15 cellular contexts compared by ENCODE assay signal in genomic region chr1:62241357-62242131, GRCh38. TPM values are rescaled to one million over a fixed set of nuclear protein-coding genes. Genes with fewer than 3 reads are reported as not detected.
A peak's percentile ranks its signal among the peaks of the same experiment; 100 is the strongest.
DNase-seq lines count a peak whose midpoint lies in the region; ATAC-seq and TF ChIP-seq lines count a peak whose summit lies in the region.
"Had no signal": no experiment of that assay in that cellular context is flagged by ENCODE, and none has a peak within 500 bp of the region (broad histone marks: within the 10 kb centered on the region; RNA-seq: fewer than 3 reads in every experiment).

No MANE protein-coding gene starts in this region.

- H3K4me3 ChIP-seq in body of pancreas (no peak overlapping the region), prostate gland (no peak overlapping the region)
- H3K4me3 ChIP-seq: SJSA1 had no signal

- no peak for ATAC-seq in body of pancreas
- no peak for ATAC-seq in stimulated activated naive B cell treated with anti-CD40 and anti-IgM and Interleukin-4, amounts not matched to agents 10 μg/mL and 1 μg/mL and 100 μg/mL, for 72 hours (replicated peaks)
- ATAC-seq: CD8-positive, alpha-beta T cell had no signal

- no peaks in the 10 kb centered on the region for H3K27me3 ChIP-seq in body of pancreas
- H3K27me3 ChIP-seq in prostate gland (replicated peaks; ENCODE audit: insufficient read depth), result no peaks in the 10 kb centered on the region
- H3K27me3 ChIP-seq: SJSA1 had no signal

- H3K9me3 ChIP-seq in body of pancreas, result no peaks in the 10 kb centered on the region
- no peaks in the 10 kb centered on the region for H3K9me3 ChIP-seq in prostate gland
- H3K9me3 ChIP-seq: SJSA1 had no signal

- 29 to 44% methylated on average over 9 to 12 of the region's 12 CpGs for WGBS in body of pancreas, 2 donors
- 26% methylated on average over 12 of the region's 12 CpGs for WGBS in prostate gland

- DNase-seq in DMS153 treated with DMSO at 0.1 percent for 48 hours (lab: John Stamatoyannopoulos, UW; ENCODE audit: unreplicated experiment) (peak; percentile 61), NCI-H2171 (lab: John Stamatoyannopoulos, UW) (peak; percentile 13), body of pancreas (peak; percentile 62 to 73 (median 63)), prostate gland (ENCODE audit: low spot score) (peak; percentile 7), type B pancreatic cell (ENCODE audit: extremely low spot score, unreplicated experiment) (no peak), CD1c-positive myeloid dendritic cell (ENCODE audit: extremely low spot score) (no peak), GM03348 (ENCODE audit: low spot score) (no peak)
- no peak for DNase-seq in stimulated activated naive B cell treated with anti-CD40 and anti-IgM and Interleukin-4, amounts not matched to agents 10 μg/mL and 1 μg/mL and 100 μg/mL, for 72 hours
- DNase-seq: activated naive CD4-positive, alpha-beta T cell treated with anti-CD3 and anti-CD28 coated beads, Interleukin-2, amount 50 U/mL, for 16 hours; CD8-positive, alpha-beta T cell; erythroblast; KBM-7 had no signal

- no peak overlapping the region for H3K4me3 Mint-ChIP-seq in type B pancreatic cell
- no peak overlapping the region for H3K4me3 Mint-ChIP-seq in stimulated activated naive B cell treated with anti-CD40 and anti-IgM and Interleukin-4, amounts not matched to agents 10 μg/mL and 1 μg/mL and 100 μg/mL, for 72 hours
- H3K4me3 Mint-ChIP-seq: CD8-positive, alpha-beta T cell had no signal

- no peak for TF ChIP-seq POLR2A in body of pancreas (IDR thresholded peaks at IDR 0.05)
- no peak for TF ChIP-seq POLR2A in prostate gland (IDR thresholded peaks at IDR 0.05)

- H3K36me3 ChIP-seq in body of pancreas (replicated peaks in 1 of 2; ENCODE audit: insufficient read depth in 1 of 2, low read depth in 2 of 2) (no peaks in the 10 kb centered on the region), prostate gland (no peaks in the 10 kb centered on the region)
- H3K36me3 ChIP-seq: SJSA1 had no signal

- H3K36me3 Mint-ChIP-seq in type B pancreatic cell, result no peaks in the 10 kb centered on the region
- no peaks in the 10 kb centered on the region for H3K36me3 Mint-ChIP-seq in stimulated activated naive B cell treated with anti-CD40 and anti-IgM and Interleukin-4, amounts not matched to agents 10 μg/mL and 1 μg/mL and 100 μg/mL, for 72 hours
- H3K36me3 Mint-ChIP-seq: CD8-positive, alpha-beta T cell had no signal

- H3K4me1 Mint-ChIP-seq in type B pancreatic cell (ENCODE audit: unreplicated experiment), result peaks cover 18% of the 10 kb centered on the region
- peaks cover 0 to 2% of the 10 kb centered on the region in 2 donors for H3K4me1 Mint-ChIP-seq in stimulated activated naive B cell treated with anti-CD40 and anti-IgM and Interleukin-4, amounts not matched to agents 10 μg/mL and 1 μg/mL and 100 μg/mL, for 72 hours

- no peak overlapping the region for H3K27ac ChIP-seq in body of pancreas
- H3K27ac ChIP-seq in prostate gland, result no peak overlapping the region
- H3K27ac ChIP-seq: SJSA1 had no signal

- TF ChIP-seq CTCF in body of pancreas (IDR thresholded peaks at IDR 0.05), result no peak
- no peak for TF ChIP-seq CTCF in prostate gland (IDR thresholded peaks at IDR 0.05)
- no peak for TF ChIP-seq CTCF in type B pancreatic cell (conservative IDR thresholded peaks at IDR 0.05)

- intact Hi-C loops in body of pancreas (cut with DNase I) (no loop called here), prostate gland (cut with DNase I) (no loop called here)

- no peaks in the 10 kb centered on the region for H3K9me3 Mint-ChIP-seq in type B pancreatic cell
- peaks cover 0 to 7% of the 10 kb centered on the region in 2 donors for H3K9me3 Mint-ChIP-seq in stimulated activated naive B cell treated with anti-CD40 and anti-IgM and Interleukin-4, amounts not matched to agents 10 μg/mL and 1 μg/mL and 100 μg/mL, for 72 hours
- H3K9me3 Mint-ChIP-seq: CD8-positive, alpha-beta T cell had no signal

- H3K4me1 ChIP-seq in body of pancreas, result peaks cover 12% of the 10 kb centered on the region
- peaks cover 4% of the 10 kb centered on the region for H3K4me1 ChIP-seq in prostate gland (replicated peaks)
- H3K4me1 ChIP-seq: SJSA1 had no signal

- H3K27me3 Mint-ChIP-seq in type B pancreatic cell, result no peaks in the 10 kb centered on the region
- no peaks in the 10 kb centered on the region for H3K27me3 Mint-ChIP-seq in stimulated activated naive B cell treated with anti-CD40 and anti-IgM and Interleukin-4, amounts not matched to agents 10 μg/mL and 1 μg/mL and 100 μg/mL, for 72 hours

- no peak overlapping the region for H3K27ac Mint-ChIP-seq in type B pancreatic cell
- no peak overlapping the region for H3K27ac Mint-ChIP-seq in stimulated activated naive B cell treated with anti-CD40 and anti-IgM and Interleukin-4, amounts not matched to agents 10 μg/mL and 1 μg/mL and 100 μg/mL, for 72 hours
- H3K27ac Mint-ChIP-seq: CD8-positive, alpha-beta T cell had no signal

RNA-seq across cellular contexts. Expression of gene L1TD1, which starts 46.9 kb away (rescaled TPM):
- total RNA-seq in body of pancreas (under 1 TPM in 1 of 2 donors, not detected in 1; 0.52 TPM), prostate gland (1 to 10 TPM in 1 of 2 donors, under 1 TPM in 1; 0.27 to 4.7 TPM), type B pancreatic cell (ENCODE audit: low replicate concordance) (2.9 and 6.2 TPM in 2 replicates)
- total RNA-seq: CD8-positive, alpha-beta T cell; cerebellum; pulmonary artery endothelial cell; SJSA1 had no signal

Comparison
In these comparisons a context has a peak if more than half of its experiments do, and no peak if none do; other contexts are left out.
1. DNase-seq: peak in DMS153 treated with DMSO at 0.1 percent for 48 hours (single experiment), NCI-H2171 (single experiment), body of pancreas (4 of 4) and prostate gland (single experiment); none in type B pancreatic cell (single experiment), stimulated activated naive B cell treated with anti-CD40 and anti-IgM and Interleukin-4, amounts not matched to agents 10 μg/mL and 1 μg/mL and 100 μg/mL, for 72 hours (single experiment), CD1c-positive myeloid dendritic cell (single experiment) and GM03348 (single experiment).